1 cellular context compared by ENCODE assay signal in the genomic region with DNA sequence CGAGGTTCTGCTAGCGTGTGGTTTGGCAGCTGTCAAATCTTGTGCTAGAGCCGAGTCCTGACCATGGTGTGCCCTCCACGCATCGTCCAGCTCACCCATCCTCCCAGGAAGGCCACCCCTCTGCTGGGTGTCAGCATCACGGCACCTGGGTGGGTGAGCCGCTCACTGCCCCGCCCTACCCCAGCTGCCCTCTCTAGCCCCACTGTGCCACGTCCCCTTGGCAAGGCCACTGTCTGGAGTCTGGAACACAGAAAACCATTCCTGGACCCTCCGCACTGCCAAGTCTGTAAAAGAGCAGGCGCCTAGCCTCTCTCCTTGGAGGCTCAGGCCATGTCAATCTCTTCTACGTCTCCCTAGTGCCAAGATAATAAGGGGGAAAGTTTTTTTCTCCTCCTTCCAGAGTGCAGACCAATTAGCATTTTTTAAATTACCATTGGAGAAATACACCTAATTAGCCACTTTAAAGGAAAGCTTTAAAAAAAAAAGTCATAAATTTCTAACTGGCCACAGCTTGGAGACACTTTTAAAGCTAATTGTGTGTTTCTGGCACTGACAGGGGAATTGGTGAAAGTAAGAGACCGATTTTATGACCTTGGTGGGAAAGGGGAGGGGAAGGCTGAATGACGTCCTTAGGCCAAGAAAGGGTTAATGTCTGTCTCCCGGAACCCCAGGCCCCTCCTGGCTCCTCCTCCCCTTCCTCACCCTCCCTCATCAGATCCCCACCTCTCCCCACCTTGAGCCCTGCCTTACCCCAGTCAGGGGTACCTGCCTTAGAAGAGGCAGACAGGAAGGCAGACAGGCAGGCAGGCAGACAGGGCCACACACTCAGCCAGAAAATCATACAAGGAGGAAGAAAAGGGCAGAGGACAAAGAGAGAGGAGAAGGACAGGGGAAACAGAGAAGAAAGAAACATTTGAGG.
TF ChIP-seq lines count a peak whose summit lies in the region.

No MANE protein-coding gene starts in this region.

TF ChIP-seq in HEK293T, 16 proteins besides CTCF, POLR2A, EP300 and RAD21:
- TF ChIP-seq LEF1 (IDR thresholded peaks at IDR 0.05; ENCODE audit: borderline replicate concordance) (no peak), ZNF384 (IDR thresholded peaks at IDR 0.05) (no peak), ARNT (IDR thresholded peaks at IDR 0.05) (no peak)
